Comparison of ENCODE assay signal across 20 cellular contexts in genomic region chr2:1976725-1977416, GRCh38.
A peak's percentile ranks its signal among the peaks of the same experiment; 100 is the strongest.
DNase-seq lines count a peak whose midpoint lies in the region; ATAC-seq and TF ChIP-seq lines count a peak whose summit lies in the region.
"Had no signal": no experiment of that assay in that cellular context is flagged by ENCODE, and none has a peak within 500 bp of the region (broad histone marks: within the 10 kb centered on the region; RNA-seq: fewer than 3 reads in every experiment).

No MANE protein-coding gene starts in this region.

- peaks cover 57% of the 10 kb centered on the region for H3K4me1 Mint-ChIP-seq in osteocyte (ENCODE audit: unreplicated experiment)
- H3K4me1 Mint-ChIP-seq: B cell had no signal

- no peak overlapping the region for H3K27ac Mint-ChIP-seq in osteocyte (ENCODE audit: unreplicated experiment)
- H3K27ac Mint-ChIP-seq: B cell had no signal

- no peak overlapping the region for H2AFZ ChIP-seq in GM23248

- intact Hi-C loops in left cardiac atrium (cut with DNase I), result no loop called here
- intact Hi-C loops in sigmoid colon (cut with DNase I), result no loop called here

- H4K20me1 ChIP-seq in GM23248 (ENCODE audit: insufficient read depth), result no peaks in the 10 kb centered on the region

- no peak overlapping the region for H3K4me3 Mint-ChIP-seq in osteocyte (ENCODE audit: unreplicated experiment)
- H3K4me3 Mint-ChIP-seq: B cell had no signal

- TF ChIP-seq POLR2A in sigmoid colon (IDR thresholded peaks at IDR 0.05), result no peak

- peak; percentile 24 to 68 for ATAC-seq in left cardiac atrium

- DNase-seq in GM23248 (peak; percentile 28), choroid plexus epithelial cell (ENCODE audit: low read depth) (peak; percentile 52), left cardiac atrium (no peak), sigmoid colon (peak; percentile 30), foreskin melanocyte (no peak), cerebellum (ENCODE audit: low spot score) (no peak), RWPE1 (ENCODE audit: low spot score) (no peak), osteocyte (ENCODE audit: extremely low spot score, unreplicated experiment) (no peak)
- DNase-seq: COR-L47, DMS 273 treated with DMSO at 0.1 percent for 48 hours, GDM1, HCEC 1CT, Kasumi-1, NCI-H1048, NCI-H1436, NCI-H1930, Peyer's patch, SHP77 had no signal

- POLR2A ChIA-PET in RWPE1 (lab: Yijun Ruan, JAX; ENCODE audit: low non-redundant PET), result no interaction called here

- in situ Hi-C loops in GM23248 (cut with MboI), result no loop called here

- no peaks in the 10 kb centered on the region for H3K9me2 ChIP-seq in GM23248 (ENCODE audit: insufficient read depth)

- H3K9me3 ChIP-seq in GM23248 (ENCODE audit: low read depth), result no peaks in the 10 kb centered on the region
- no peaks in the 10 kb centered on the region for H3K9me3 ChIP-seq in sigmoid colon
- H3K9me3 ChIP-seq: MG63, Peyer's patch had no signal

- H3K27ac ChIP-seq in GM23248, result no peak overlapping the region
- H3K27ac ChIP-seq in sigmoid colon, result no peak overlapping the region
- no peak overlapping the region for H3K27ac ChIP-seq in RWPE1
- H3K27ac ChIP-seq: Peyer's patch had no signal

- TF ChIP-seq CTCF in choroid plexus epithelial cell (conservative IDR thresholded peaks at IDR 0.05; ENCODE audit: low read depth, low read length) (no peak), sigmoid colon (IDR thresholded peaks at IDR 0.05) (no peak), RWPE1 (conservative IDR thresholded peaks at IDR 0.05; ENCODE audit: low read depth) (no peak), osteocyte (IDR thresholded peaks at IDR 0.05) (no peak)

- no peaks in the 10 kb centered on the region for H3K79me2 ChIP-seq in GM23248 (ENCODE audit: insufficient read depth)

- no peaks in the 10 kb centered on the region for H3K4me1 ChIP-seq in GM23248 (ENCODE audit: insufficient read depth)
- peaks cover 0 to 8% (median 0%) of the 10 kb centered on the region in 4 donors for H3K4me1 ChIP-seq in sigmoid colon
- H3K4me1 ChIP-seq: Peyer's patch had no signal

- H3K27me3 ChIP-seq in GM23248 (replicated peaks; ENCODE audit: insufficient read depth), result no peaks in the 10 kb centered on the region
- H3K27me3 ChIP-seq in sigmoid colon, result no peaks in the 10 kb centered on the region
- H3K27me3 ChIP-seq: MG63, Peyer's patch had no signal

- no peak overlapping the region for H3K4me2 ChIP-seq in GM23248 (ENCODE audit: unreplicated experiment)

- H3K36me3 ChIP-seq in GM23248 (ENCODE audit: low read depth) (no peaks in the 10 kb centered on the region), sigmoid colon (no peaks in the 10 kb centered on the region)
- H3K36me3 ChIP-seq: MG63, Peyer's patch had no signal

- CTCF ChIA-PET in RWPE1 (lab: Yijun Ruan, JAX), result no interaction called here

- TF ChIP-seq EP300 in sigmoid colon (IDR thresholded peaks at IDR 0.05), result no peak

- H3F3A ChIP-seq in GM23248 (ENCODE audit: insufficient read depth), result no peaks in the 10 kb centered on the region

- WGBS in GM23248 (ENCODE audit: low coverage in 1 of 2, low lambda C conversion rate in 2 of 2, missing lambda C conversion rate in 2 of 2), 2 experiments, result 2% methylated on average over 8 of the region's 8 CpGs
- 84 to 87% methylated on average over 8 of the region's 8 CpGs for whole genome bisulfite sequencing in sigmoid colon, 2 donors

- H3K9me3 Mint-ChIP-seq in osteocyte (ENCODE audit: unreplicated experiment), result no peaks in the 10 kb centered on the region

- H3K4me3 ChIP-seq in GM23248 (no peak overlapping the region), choroid plexus epithelial cell (ENCODE audit: low read depth, low read length) (no peak overlapping the region), sigmoid colon (no peak overlapping the region)
- H3K4me3 ChIP-seq: MG63, Peyer's patch had no signal

- H3K36me3 Mint-ChIP-seq in osteocyte (ENCODE audit: unreplicated experiment), result no peaks in the 10 kb centered on the region

- no peak overlapping the region for H3K9ac ChIP-seq in GM23248

- H3K27me3 Mint-ChIP-seq in osteocyte (ENCODE audit: unreplicated experiment), result no peaks in the 10 kb centered on the region

Comparison
In these comparisons a context has a peak if more than half of its experiments do, and no peak if none do; other contexts are left out.
1. DNase-seq: peak in GM23248 (single experiment), choroid plexus epithelial cell (single experiment) and sigmoid colon (single experiment); none in left cardiac atrium (single experiment), foreskin melanocyte (single experiment), cerebellum (single experiment), RWPE1 (single experiment) and osteocyte (single experiment).